Comparison of ENCODE assay signal across 17 cellular contexts in genomic region chr6:143957679-143958274, GRCh38. TPM values are rescaled to one million over a fixed set of nuclear protein-coding genes. Genes with fewer than 3 reads are reported as not detected.
DNase-seq lines count a peak whose midpoint lies in the region; ATAC-seq and TF ChIP-seq lines count a peak whose summit lies in the region.
"Had no signal": no experiment of that assay in that cellular context is flagged by ENCODE, and none has a peak within 500 bp of the region (broad histone marks: within the 10 kb centered on the region; RNA-seq: fewer than 3 reads in every experiment).

No MANE protein-coding gene starts in this region.

- no peak for DNase-seq in H9
- DNase-seq in IMR-90 = no peak
- DNase-seq in endothelial cell (ENCODE audit: low spot score) = no peak
- DNase-seq in neural crest cell (ENCODE audit: low read depth, low spot score) = no peak
- no peak for DNase-seq in stimulated activated CD8-positive, alpha-beta memory T cell treated with anti-CD3 and anti-CD28 coated beads, Interleukin-4, amount 100 ng/mL, for 48 hours
- no peak for DNase-seq in HPDE6-E6E7 (ENCODE audit: extremely low spot score)
- DNase-seq in mesenteric fat pad (ENCODE audit: low spot score) = no peak
- DNase-seq: C1 segment of cervical spinal cord; Calu3; CD4-positive, alpha-beta T cell; DMS 273 treated with DMSO at 0.1 percent for 48 hours; DMS79; H7 had no signal

- H3K4me3 ChIP-seq in IMR-90 (ENCODE audit: insufficient read depth, low read depth, low read length) = no peak overlapping the region
- H3K4me3 ChIP-seq: GM12878 had no signal

- no peak overlapping the region for H4K8ac ChIP-seq in H9 (replicated peaks; ENCODE audit: insufficient read length, low read depth, low read length)
- no peak overlapping the region for H4K8ac ChIP-seq in IMR-90 (ENCODE audit: low read depth in 2 of 2, low read length in 2 of 2)

- H3K4me1 Mint-ChIP-seq in H9 (peaks cover 55 to 65% of the 10 kb centered on the region in 2 experiments), endothelial cell (ENCODE audit: unreplicated experiment) (peaks cover 47% of the 10 kb centered on the region), neural crest cell (peaks cover 51% of the 10 kb centered on the region)
- H3K4me1 Mint-ChIP-seq: B cell had no signal

- no peaks in the 10 kb centered on the region for H4K20me1 ChIP-seq in H9 (ENCODE audit: control insufficient read depth, insufficient read depth, insufficient read length)
- no peaks in the 10 kb centered on the region for H4K20me1 ChIP-seq in IMR-90 (ENCODE audit: insufficient read depth, low read length)

- no peak overlapping the region for H3T11ph ChIP-seq in H9 (ENCODE audit: low read length)

- no CpG with 5 or more reads among the region's 4 CpGs for WGBS in H9 (ENCODE audit: extremely low coverage, insufficient read length, low lambda C conversion rate)
- 80% methylated on average over 1 of the region's 4 CpGs; no CpG with 5 or more reads in 1 of the 2 experiments for WGBS in IMR-90 (ENCODE audit: extremely low coverage in 2 of 2, insufficient read length in 1 of 2), 2 experiments

- no peak overlapping the region for H2AFZ ChIP-seq in H9 (ENCODE audit: low read length)
- no peak overlapping the region for H2AFZ ChIP-seq in IMR-90 (replicated peaks; ENCODE audit: low read length, poor library complexity)

- H3K4me3 Mint-ChIP-seq in H9 (peak overlapping the region in 1 of 2 experiments; percentile 27; a peak in 3 of 5 replicates), endothelial cell (ENCODE audit: unreplicated experiment) (peak overlapping the region; percentile 12), neural crest cell (peak overlapping the region; percentile 7)
- H3K4me3 Mint-ChIP-seq: B cell; CD4-positive, alpha-beta T cell had no signal

- in situ Hi-C loops in IMR-90 (cut with MboI; ENCODE audit: low sequenced_read_pairs) = no loop called here

- H3K36me3 ChIP-seq in IMR-90 (ENCODE audit: control insufficient read depth, insufficient read depth, low read length) = peaks cover 15% of the 10 kb centered on the region

- no peak overlapping the region for H4K5ac ChIP-seq in H9 (ENCODE audit: insufficient read length, low read depth, low read length)
- H4K5ac ChIP-seq in IMR-90 (ENCODE audit: low read depth, low read length) = no peak overlapping the region

- no peak for TF ChIP-seq RAD21 in IMR-90 (IDR thresholded peaks at IDR 0.05; ENCODE audit: low read length)

- no peaks in the 10 kb centered on the region for H3K9me1 ChIP-seq in IMR-90 (ENCODE audit: insufficient read depth, low read length)

- no peak overlapping the region for H2AK9ac ChIP-seq in IMR-90 (replicated peaks; ENCODE audit: low read depth, low read length, poor library complexity)

- H3K27me3 ChIP-seq in H9 (ENCODE audit: insufficient read depth, low read length) = peaks cover 61% of the 10 kb centered on the region
- peaks cover 9% of the 10 kb centered on the region for H3K27me3 ChIP-seq in IMR-90 (ENCODE audit: control insufficient read depth, insufficient read depth, low read length)

- H3K27ac Mint-ChIP-seq in H9 = peak overlapping the region in 1 of 3 experiments; percentile 61; a peak in 1 of 7 replicates
- peak overlapping the region; percentile 39 for H3K27ac Mint-ChIP-seq in endothelial cell (ENCODE audit: unreplicated experiment)
- no peak overlapping the region for H3K27ac Mint-ChIP-seq in neural crest cell (ENCODE audit: unreplicated experiment)
- H3K27ac Mint-ChIP-seq: B cell; CD4-positive, alpha-beta T cell had no signal

- no peak for TF ChIP-seq POLR2A in IMR-90 (IDR thresholded peaks at IDR 0.05; ENCODE audit: low read depth, low read length)

- BruUV-seq in IMR-90 (replicated peaks; lab: Mats Ljungman, UMichigan) = no TSS peak

- H3K18ac ChIP-seq in H9 (ENCODE audit: insufficient read length, low read depth, low read length) (no peak overlapping the region), IMR-90 (ENCODE audit: low read depth, low read length) (no peak overlapping the region)

- H3K9me3 ChIP-seq in H9 (ENCODE audit: control insufficient read depth, low read depth, low read length) (no peaks in the 10 kb centered on the region), IMR-90 (ENCODE audit: control insufficient read depth, insufficient read depth, low read length) (no peaks in the 10 kb centered on the region)

- peak; percentile 46; the same call in 1 of the 2 replicates for ATAC-seq in IMR-90 (ENCODE audit: low read depth)
- ATAC-seq in HG02885 (IDR thresholded peaks at IDR 0.05; ENCODE audit: poor library complexity, unreplicated experiment) = no peak
- ATAC-seq: GM12878 had no signal

- H2BK20ac ChIP-seq in H9 (ENCODE audit: low read depth, low read length, poor library complexity, severe bottlenecking) = no peak overlapping the region
- H2BK20ac ChIP-seq in IMR-90 (ENCODE audit: low read depth, low read length) = no peak overlapping the region

- H3K9ac ChIP-seq in H9 (ENCODE audit: extremely low read depth, insufficient read length, low read length) = no peak overlapping the region
- H3K9ac ChIP-seq in IMR-90 (ENCODE audit: low read depth, low read length) = no peak overlapping the region

- no peaks in the 10 kb centered on the region for H3K23me2 ChIP-seq in H9 (ENCODE audit: insufficient read length, low read depth, low read length, poor library complexity, severe bottlenecking)

- H2BK120ac ChIP-seq in H9 (ENCODE audit: low read depth, low read length, poor library complexity, severe bottlenecking) (no peak overlapping the region), IMR-90 (ENCODE audit: low read depth, low read length) (no peak overlapping the region)

- no peak overlapping the region for H4K91ac ChIP-seq in H9 (ENCODE audit: insufficient read length, low read depth, low read length)
- no peak overlapping the region for H4K91ac ChIP-seq in IMR-90 (ENCODE audit: insufficient read depth, low read depth, low read length)

- H2AK5ac ChIP-seq in H9 (ENCODE audit: insufficient read length, low read length) (no peak overlapping the region), IMR-90 (ENCODE audit: low read depth, low read length) (no peak overlapping the region)

- dilution Hi-C loops in IMR-90 (cut with HindIII; ENCODE audit: low sequenced_read_pairs, unreplicated experiment) = no loop called here

- H3K4me1 ChIP-seq in H9 (ENCODE audit: insufficient read depth, low read length) (peaks cover 21% of the 10 kb centered on the region), IMR-90 (ENCODE audit: control insufficient read depth, insufficient read depth, low read length) (peaks cover 6% of the 10 kb centered on the region; the same call in 1 of the 2 replicates)

- intact Hi-C loops in IMR-90 (cut with micrococcal nuclease) = no loop called here

- H3K4me2 ChIP-seq in H9 (ENCODE audit: insufficient read depth, insufficient read length, low read length) (peak overlapping the region; percentile 32), IMR-90 (ENCODE audit: low read depth, low read length) (no peak overlapping the region)

- no peaks in the 10 kb centered on the region for H3K79me2 ChIP-seq in H9 (ENCODE audit: insufficient read depth, low read length)

- TF ChIP-seq CTCF in H9 (conservative IDR thresholded peaks at IDR 0.05) (no peak), IMR-90 (conservative IDR thresholded peaks at IDR 0.05; ENCODE audit: low read depth, low read length) (no peak), endothelial cell (IDR thresholded peaks at IDR 0.05; ENCODE audit: unreplicated experiment) (no peak), neural crest cell (conservative IDR thresholded peaks at IDR 0.05) (no peak)

- H3K79me1 ChIP-seq in H9 (ENCODE audit: insufficient read depth, low read depth, low read length, poor library complexity, severe bottlenecking) = no peaks in the 10 kb centered on the region
- no peaks in the 10 kb centered on the region for H3K79me1 ChIP-seq in IMR-90 (ENCODE audit: low read depth in 1 of 2, low read length in 2 of 2)

- H3K56ac ChIP-seq in H9 (ENCODE audit: insufficient read length, low read depth, low read length) (no peak overlapping the region), IMR-90 (ENCODE audit: extremely low read depth, insufficient read depth, low read length) (no peak overlapping the region)

- H2BK5ac ChIP-seq in H9 (ENCODE audit: insufficient read length, low read length) (no peak overlapping the region), IMR-90 (ENCODE audit: low read depth, low read length, poor library complexity, severe bottlenecking) (no peak overlapping the region)

- H3K27ac ChIP-seq in H9 (ENCODE audit: insufficient read length, low read depth, low read length) = no peak overlapping the region
- H3K27ac ChIP-seq in IMR-90 (ENCODE audit: insufficient read depth, low read length) = no peak overlapping the region
- H3K27ac ChIP-seq: HL-60 had no signal

- H2BK12ac ChIP-seq in H9 (ENCODE audit: insufficient read length, low read depth, low read length) = no peak overlapping the region

- H2BK15ac ChIP-seq in H9 (ENCODE audit: low read depth, low read length) = no peak overlapping the region
- H2BK15ac ChIP-seq in IMR-90 (ENCODE audit: low read depth, low read length) = no peak overlapping the region

- H3K4ac ChIP-seq in H9 (ENCODE audit: low read depth, low read length) (no peak overlapping the region), IMR-90 (ENCODE audit: low read depth, low read length) (no peak overlapping the region)

- H3K36me3 Mint-ChIP-seq in H9 (ENCODE audit: insufficient read depth in 1 of 3, low read depth in 3 of 3) (no peaks in the 10 kb centered on the region), endothelial cell (ENCODE audit: low read depth, unreplicated experiment) (peaks cover 30% of the 10 kb centered on the region), neural crest cell (ENCODE audit: low read depth) (no peaks in the 10 kb centered on the region)

- POLR2A ChIA-PET in IMR-90 (lab: Charles Lee; ENCODE audit: unreplicated experiment) = no interaction called here

- H3K27me3 Mint-ChIP-seq in H9 (ENCODE audit: low read depth) = no peaks in the 10 kb centered on the region; the same call in 1 of the 2 replicates
- peaks cover 8% of the 10 kb centered on the region for H3K27me3 Mint-ChIP-seq in endothelial cell (ENCODE audit: unreplicated experiment)
- H3K27me3 Mint-ChIP-seq in neural crest cell (ENCODE audit: low read depth) = peaks cover 33% of the 10 kb centered on the region
- H3K27me3 Mint-ChIP-seq: B cell; CD4-positive, alpha-beta T cell had no signal

- CTCF ChIA-PET in IMR-90 (lab: Yijun Ruan, JAX) = no interaction called here

- peaks cover 0 to 5% of the 10 kb centered on the region in 2 experiments; a peak in 1 of 5 replicates for H3K9me3 Mint-ChIP-seq in H9
- no peaks in the 10 kb centered on the region for H3K9me3 Mint-ChIP-seq in endothelial cell (ENCODE audit: unreplicated experiment)
- H3K9me3 Mint-ChIP-seq in neural crest cell = no peaks in the 10 kb centered on the region
- H3K9me3 Mint-ChIP-seq: CD4-positive, alpha-beta T cell had no signal

- H3K23ac ChIP-seq in H9 (ENCODE audit: insufficient read length, low read depth, low read length) (no peak overlapping the region), IMR-90 (ENCODE audit: low read depth, low read length) (no peak overlapping the region)

- no peak overlapping the region for H3K14ac ChIP-seq in H9 (ENCODE audit: insufficient read depth, low read length)
- no peak overlapping the region for H3K14ac ChIP-seq in IMR-90 (replicated peaks; ENCODE audit: low read depth, low read length)

RNA-seq across cellular contexts. Expression of gene PLAGL1, which starts 50.3 kb away (rescaled TPM):
- total RNA-seq in H9 (2021) = 1.6 and 1.9 TPM in 2 replicates
- 15.3 and 23.3 TPM in 2 replicates for total RNA-seq in IMR-90 (2012; rRNA removed)
- 73.4 and 73.8 TPM in 2 replicates for polyA plus RNA-seq in IMR-90 (2012; rRNA removed)
- 36.3 and 46.1 TPM in 2 replicates for polyA plus RNA-seq in IMR-90 (2012; cell fraction: cytosol; rRNA removed)
- 316 and 398 TPM in 2 replicates for polyA plus RNA-seq in IMR-90 (2012; cell fraction: nucleus; rRNA removed; ENCODE audit: low replicate concordance)
- 294 TPM for total RNA-seq in endothelial cell (ENCODE audit: unreplicated experiment)
- total RNA-seq in neural crest cell = 29.7 and 29.9 TPM in 2 replicates
- 40.9 TPM for total RNA-seq in mesenteric fat pad
